Comparison of ENCODE assay signal across 1 cellular context in genomic region chr12:56688846-56689113, GRCh38.
TF ChIP-seq lines count a peak whose summit lies in the region.

No MANE protein-coding gene starts in this region.

TF ChIP-seq in K562, 482 proteins besides CTCF, POLR2A, EP300 and RAD21 (continued from another document and continues in another):
- no peak for TF ChIP-seq FOXO4 (CRISPR knock-in tag; IDR thresholded peaks at IDR 0.05)
- TF ChIP-seq SMARCA5 (IDR thresholded peaks at IDR 0.05) = 0 out of 2 replicates have a peak, but pooled peaks have one; percentile 2
- TF ChIP-seq CREB1 (IDR thresholded peaks at IDR 0.05) = no peak; the same call in 1 of the 2 replicates
- TF ChIP-seq CREB1 (CRISPR knock-in tag; IDR thresholded peaks at IDR 0.05) = no peak
- no peak for TF ChIP-seq ARID4B (CRISPR knock-in tag; IDR thresholded peaks at IDR 0.05)
- TF ChIP-seq RBFOX2 (IDR thresholded peaks at IDR 0.05; ENCODE audit: low read depth, low read length) = no peak
- no peak for TF ChIP-seq LARP7 (IDR thresholded peaks at IDR 0.05)
- TF ChIP-seq SMAD4 (CRISPR knock-in tag; conservative IDR thresholded peaks at IDR 0.05) = no peak
- no peak for TF ChIP-seq SRF (CRISPR knock-in tag; IDR thresholded peaks at IDR 0.05)
- no peak for TF ChIP-seq NFXL1 (CRISPR knock-in tag; IDR thresholded peaks at IDR 0.05)
- TF ChIP-seq KLF16 (IDR thresholded peaks at IDR 0.05) = no peak
- TF ChIP-seq RERE (CRISPR knock-in tag; IDR thresholded peaks at IDR 0.05; ENCODE audit: borderline replicate concordance) = 0 out of 2 replicates have a peak, but pooled peaks have one; percentile 15
- TF ChIP-seq ZNF12 (CRISPR knock-in tag; IDR thresholded peaks at IDR 0.05) = no peak
- TF ChIP-seq COPS2 (conservative IDR thresholded peaks at IDR 0.05) = no peak
- TF ChIP-seq ZNF174 (CRISPR knock-in tag; IDR thresholded peaks at IDR 0.05) = no peak
- TF ChIP-seq ZNF696 (CRISPR knock-in tag; conservative IDR thresholded peaks at IDR 0.05) = no peak
- TF ChIP-seq ZNF431 (CRISPR knock-in tag; IDR thresholded peaks at IDR 0.05) = 0 out of 2 replicates have a peak, but pooled peaks have one; percentile 22
- no peak for TF ChIP-seq E2F4 (CRISPR knock-in tag; IDR thresholded peaks at IDR 0.05; ENCODE audit: low read depth)
- no peak for TF ChIP-seq MBD2 (IDR thresholded peaks at IDR 0.05; ENCODE audit: borderline replicate concordance, low read depth)
- no peak for TF ChIP-seq MAZ (CRISPR knock-in tag; conservative IDR thresholded peaks at IDR 0.05 in 1 of 2, IDR thresholded peaks at IDR 0.05 in 1 of 2)
- TF ChIP-seq FUS (optimal IDR thresholded peaks at IDR 0.05; ENCODE audit: low read depth, low read length) = no peak
- no peak for TF ChIP-seq WHSC1 (IDR thresholded peaks at IDR 0.05; ENCODE audit: low read length)
- TF ChIP-seq E2F3 (CRISPR knock-in tag; IDR thresholded peaks at IDR 0.05) = no peak
- TF ChIP-seq ZNF766 (CRISPR knock-in tag; conservative IDR thresholded peaks at IDR 0.05) = 0 out of 2 replicates have a peak, but pooled peaks have one; percentile 2
- TF ChIP-seq E2F1 (CRISPR knock-in tag; IDR thresholded peaks at IDR 0.05) = no peak
- peak; percentile 15; the same call in 1 of the 2 replicates for TF ChIP-seq SMARCC2 (IDR thresholded peaks at IDR 0.05; ENCODE audit: low read depth)
- no peak for TF ChIP-seq XRCC4 (IDR thresholded peaks at IDR 0.05; ENCODE audit: extremely low read depth, insufficient read depth, insufficient read length)
- TF ChIP-seq SIRT6 (IDR thresholded peaks at IDR 0.05; ENCODE audit: low read depth, low read length) = no peak
- 0 out of 2 replicates have a peak, but pooled peaks have one; percentile 13 for TF ChIP-seq MTA3 (IDR thresholded peaks at IDR 0.05; ENCODE audit: borderline replicate concordance)
- TF ChIP-seq VEZF1 (CRISPR knock-in tag; IDR thresholded peaks at IDR 0.05) = no peak
- TF ChIP-seq ZNF253 (CRISPR knock-in tag; conservative IDR thresholded peaks at IDR 0.05) = no peak
- no peak for TF ChIP-seq ARID1B (IDR thresholded peaks at IDR 0.05)
- no peak for TF ChIP-seq KHSRP (IDR thresholded peaks at IDR 0.05)
- TF ChIP-seq ID3 (CRISPR knock-in tag; IDR thresholded peaks at IDR 0.05) = no peak
- 0 out of 2 replicates have a peak, but pooled peaks have one; percentile 30 for TF ChIP-seq ID3 (tag; IDR thresholded peaks at IDR 0.05)
- no peak for TF ChIP-seq ZKSCAN8 (CRISPR knock-in tag; IDR thresholded peaks at IDR 0.05)
- no peak for TF ChIP-seq MYC (IDR thresholded peaks at IDR 0.05; ENCODE audit: low read depth, low read length)
- no peak for TF ChIP-seq MYC (CRISPR knock-in tag; IDR thresholded peaks at IDR 0.05; ENCODE audit: borderline replicate concordance, low read depth)
- TF ChIP-seq NFRKB (IDR thresholded peaks at IDR 0.05; ENCODE audit: low read depth) = peak; percentile 90
- TF ChIP-seq MNT (conservative IDR thresholded peaks at IDR 0.05) = no peak
- no peak for TF ChIP-seq POLR2AphosphoS5 (IDR thresholded peaks at IDR 0.05; ENCODE audit: control insufficient read depth, insufficient read depth, low read depth, low read length)
- no peak for TF ChIP-seq ZNF507 (tag; conservative IDR thresholded peaks at IDR 0.05)
- TF ChIP-seq KLF10 (CRISPR knock-in tag; IDR thresholded peaks at IDR 0.05) = 0 out of 2 replicates have a peak, but pooled peaks have one; percentile 39
- 0 out of 2 replicates have a peak, but pooled peaks have one; percentile 18 for TF ChIP-seq ZNF324 (CRISPR knock-in tag; IDR thresholded peaks at IDR 0.05)
- TF ChIP-seq SRSF1 (IDR thresholded peaks at IDR 0.05; ENCODE audit: low read depth, low read length) = no peak
- peak; percentile 74 for TF ChIP-seq CHD1 (IDR thresholded peaks at IDR 0.05; ENCODE audit: low read length)
- no peak for TF ChIP-seq HNRNPUL1 (IDR thresholded peaks at IDR 0.05; ENCODE audit: low read length)
- peak; percentile 6 for TF ChIP-seq POLR2H (tag; IDR thresholded peaks at IDR 0.05; ENCODE audit: low read depth)
- no peak for TF ChIP-seq NR2C1 (IDR thresholded peaks at IDR 0.05)
- TF ChIP-seq NR2C1 (tag; IDR thresholded peaks at IDR 0.05) = no peak
- TF ChIP-seq PREB (CRISPR knock-in tag; IDR thresholded peaks at IDR 0.05) = 0 out of 2 replicates have a peak, but pooled peaks have one; percentile 16
